Comparison of ENCODE assay signal across 18 cellular contexts in the genomic region with DNA sequence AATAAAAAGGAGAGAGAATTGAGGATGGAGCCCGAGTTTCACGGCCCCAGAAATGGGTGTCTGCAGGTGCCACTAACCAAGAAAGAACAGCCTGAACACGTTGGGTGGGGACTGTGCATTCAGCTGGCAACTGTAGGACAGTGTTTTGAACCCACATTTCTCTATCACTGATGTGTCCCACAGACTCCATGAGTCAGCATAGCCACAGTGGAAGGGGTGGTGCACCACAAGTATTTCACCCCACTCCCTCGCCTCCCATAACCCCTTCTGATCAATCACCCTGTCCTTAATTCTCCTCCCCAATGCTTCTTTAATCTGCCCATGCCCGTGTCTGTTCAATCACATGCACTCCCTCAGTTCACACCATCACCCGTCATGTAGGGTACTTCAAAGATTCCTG.
DNase-seq lines count a peak whose midpoint lies in the region; ATAC-seq, FAIRE-seq and TF ChIP-seq lines count a peak whose summit lies in the region.
"Had no signal": no experiment of that assay in that cellular context is flagged by ENCODE, and none has a peak within 500 bp of the region (broad histone marks: within the 10 kb centered on the region; RNA-seq: fewer than 3 reads in every experiment).

No MANE protein-coding gene starts in this region.

- no peaks in the 10 kb centered on the region for H3K9me3 ChIP-seq in MG63
- H3K9me3 ChIP-seq: HAP-1 had no signal

- H3K4me3 ChIP-seq in fibroblast of mammary gland (ENCODE audit: control insufficient read depth, low read depth, low read length) (no peak overlapping the region), MG63 (no peak overlapping the region)
- H3K4me3 ChIP-seq: BLaER1, GM12878, GM23248, HAP-1 had no signal

- no peaks in the 10 kb centered on the region for H3K27me3 ChIP-seq in MG63
- H3K27me3 ChIP-seq: BLaER1 had no signal

- H3K27ac Mint-ChIP-seq in stimulated activated naive CD8-positive, alpha-beta T cell treated with anti-CD3 and anti-CD28 coated beads, Interleukin-15, amount 100 ng/mL, for 72 hours, result no peak overlapping the region
- H3K27ac Mint-ChIP-seq: CD14-positive monocyte; CD4-positive, alpha-beta memory T cell; IgD-negative memory B cell had no signal

- TF ChIP-seq CTCF in D721Med (IDR thresholded peaks at IDR 0.05; ENCODE audit: insufficient read depth, missing control alignments) (no peak), fibroblast of mammary gland (conservative IDR thresholded peaks at IDR 0.05; ENCODE audit: control insufficient read depth, insufficient read depth, low read depth, low read length) (no peak)

- H3K27me3 Mint-ChIP-seq in stimulated activated naive CD8-positive, alpha-beta T cell treated with anti-CD3 and anti-CD28 coated beads, Interleukin-15, amount 100 ng/mL, for 72 hours, result peaks cover 19% of the 10 kb centered on the region
- H3K27me3 Mint-ChIP-seq: IgD-negative memory B cell had no signal

- no peaks in the 10 kb centered on the region for H3K36me3 ChIP-seq in MG63
- H3K36me3 ChIP-seq: BLaER1, HAP-1 had no signal

- peak; percentile 69 for ATAC-seq in stimulated activated naive CD8-positive, alpha-beta T cell treated with anti-CD3 and anti-CD28 coated beads, Interleukin-15, amount 100 ng/mL, for 72 hours
- ATAC-seq: GM12878, HepG2 had no signal

- H3K9me3 Mint-ChIP-seq in stimulated activated naive CD8-positive, alpha-beta T cell treated with anti-CD3 and anti-CD28 coated beads, Interleukin-15, amount 100 ng/mL, for 72 hours, result no peaks in the 10 kb centered on the region

- peak; percentile 14 for DNase-seq in activated CD4-positive, alpha-beta T cell treated with anti-CD3 and anti-CD28 coated beads for 48 hours
- DNase-seq in activated CD4-positive, alpha-beta T cell treated with anti-CD3 and anti-CD28 coated beads for 4 hours, result no peak
- DNase-seq in D721Med (ENCODE audit: insufficient read length, low spot score) (no peak), fibroblast of mammary gland (ENCODE audit: low read depth) (peak; percentile 1), DMS53 treated with DMSO at 0.1 percent for 48 hours (lab: John Stamatoyannopoulos, UW; ENCODE audit: unreplicated experiment) (no peak), MG63 (no peak)
- DNase-seq in stimulated activated naive CD8-positive, alpha-beta T cell treated with anti-CD3 and anti-CD28 coated beads, Interleukin-15, amount 100 ng/mL, for 72 hours, result no peak
- DNase-seq: CD4-positive, alpha-beta memory T cell; DND-41; EL; GM23248 had no signal

- FAIRE-seq in D721Med (lab: Jason Lieb, UNC), result peak; percentile 56
- FAIRE-seq: GM12878, GM19239, HepG2 had no signal

- H3K4me3 Mint-ChIP-seq in stimulated activated naive CD8-positive, alpha-beta T cell treated with anti-CD3 and anti-CD28 coated beads, Interleukin-15, amount 100 ng/mL, for 72 hours, result no peak overlapping the region
- H3K4me3 Mint-ChIP-seq: CD14-positive monocyte; CD4-positive, alpha-beta memory T cell; IgD-negative memory B cell had no signal

- no peaks in the 10 kb centered on the region for H3K4me1 Mint-ChIP-seq in stimulated activated naive CD8-positive, alpha-beta T cell treated with anti-CD3 and anti-CD28 coated beads, Interleukin-15, amount 100 ng/mL, for 72 hours
- H3K4me1 Mint-ChIP-seq: CD14-positive monocyte; CD4-positive, alpha-beta memory T cell had no signal

Comparison
In these comparisons a context has a peak if more than half of its experiments do, and no peak if none do; other contexts are left out.
1. DNase-seq: peak in activated CD4-positive, alpha-beta T cell treated with anti-CD3 and anti-CD28 coated beads for 48 hours (single experiment) and fibroblast of mammary gland (single experiment); none in activated CD4-positive, alpha-beta T cell treated with anti-CD3 and anti-CD28 coated beads for 4 hours (0 of 2), D721Med (single experiment), stimulated activated naive CD8-positive, alpha-beta T cell treated with anti-CD3 and anti-CD28 coated beads, Interleukin-15, amount 100 ng/mL, for 72 hours (0 of 2), DMS53 treated with DMSO at 0.1 percent for 48 hours (single experiment) and MG63 (single experiment).